Comparison of ENCODE assay signal across 19 cellular contexts in genomic region chrX:76109654-76110053, GRCh38.
"Had no signal": no experiment of that assay in that cellular context is flagged by ENCODE, and none has a peak within 500 bp of the region (broad histone marks: within the 10 kb centered on the region; RNA-seq: fewer than 3 reads in every experiment).

No MANE protein-coding gene starts in this region.

- H3K27me3 ChIP-seq: neutrophil had no signal

- H3K27me3 Mint-ChIP-seq: brain; stimulated activated memory B cell treated with anti-CD40 and anti-IgM and Interleukin-4, amounts not matched to agents 10 μg/mL and 1 μg/mL and 100 μg/mL, for 72 hours had no signal

- H3K4me3 Mint-ChIP-seq: activated CD8-positive, alpha-beta memory T cell treated with anti-CD3 and anti-CD28 coated beads, Interleukin-2, amount 10 ng/mL, durations not matched to agents 7 days and 5 days; activated T-cell treated with anti-CD3 and anti-CD28 coated beads, Interleukin-2, amount 50 U/mL, for 24 hours; brain; naive thymus-derived CD4-positive, alpha-beta T cell; stimulated activated memory B cell treated with anti-CD40 and anti-IgM and Interleukin-4, amounts not matched to agents 10 μg/mL and 1 μg/mL and 100 μg/mL, for 72 hours had no signal

- ATAC-seq: activated CD8-positive, alpha-beta memory T cell treated with anti-CD3 and anti-CD28 coated beads, Interleukin-2, amount 10 ng/mL, durations not matched to agents 7 days and 5 days; activated naive CD4-positive, alpha-beta T cell treated with anti-CD3 and anti-CD28 coated beads, Interleukin-2, amount 50 U/mL, for 72 hours; left cardiac atrium; naive thymus-derived CD4-positive, alpha-beta T cell; stimulated activated memory B cell treated with anti-CD40 and anti-IgM and Interleukin-4, amounts not matched to agents 10 μg/mL and 1 μg/mL and 100 μg/mL, for 72 hours had no signal

- H3K4me1 Mint-ChIP-seq: activated CD8-positive, alpha-beta memory T cell treated with anti-CD3 and anti-CD28 coated beads, Interleukin-2, amount 10 ng/mL, durations not matched to agents 7 days and 5 days; brain; naive thymus-derived CD4-positive, alpha-beta T cell; stimulated activated memory B cell treated with anti-CD40 and anti-IgM and Interleukin-4, amounts not matched to agents 10 μg/mL and 1 μg/mL and 100 μg/mL, for 72 hours had no signal

- H3K4me1 ChIP-seq: tibial nerve had no signal

- DNase-seq: activated CD4-positive, alpha-beta T cell treated with anti-CD3 and anti-CD28 coated beads, Interleukin-2, amount 50 U/mL, for 48 hours; activated CD4-positive, CD25-positive, alpha-beta regulatory T cell treated with anti-CD3 and anti-CD28 coated beads, Interleukin-2, amount 50 U/mL, for 72 hours; activated CD8-positive, alpha-beta memory T cell treated with anti-CD3 and anti-CD28 coated beads, Interleukin-2, amount 10 ng/mL, durations not matched to agents 7 days and 5 days; activated effector memory CD4-positive, alpha-beta T cell treated with Interleukin-2 at 50 U/mL for 16 hours; activated T-cell treated with anti-CD3 and anti-CD28 coated beads, Interleukin-2, amount 50 U/mL, for 24 hours; amniotic stem cell; cerebellar nuclear complex; dermis blood vessel endothelial cell; erythroblast; hypothalamus; left cardiac atrium; naive thymus-derived CD4-positive, alpha-beta T cell; T-helper 2 cell had no signal

- H3K36me3 Mint-ChIP-seq: activated CD8-positive, alpha-beta memory T cell treated with anti-CD3 and anti-CD28 coated beads, Interleukin-2, amount 10 ng/mL, durations not matched to agents 7 days and 5 days; activated naive CD4-positive, alpha-beta T cell treated with anti-CD3 and anti-CD28 coated beads, Interleukin-2, amount 50 U/mL, for 72 hours; brain; naive thymus-derived CD4-positive, alpha-beta T cell; stimulated activated memory B cell treated with anti-CD40 and anti-IgM and Interleukin-4, amounts not matched to agents 10 μg/mL and 1 μg/mL and 100 μg/mL, for 72 hours had no signal

- H3K27ac Mint-ChIP-seq: activated CD8-positive, alpha-beta memory T cell treated with anti-CD3 and anti-CD28 coated beads, Interleukin-2, amount 10 ng/mL, durations not matched to agents 7 days and 5 days; activated naive CD4-positive, alpha-beta T cell treated with anti-CD3 and anti-CD28 coated beads, Interleukin-2, amount 50 U/mL, for 72 hours; activated T-cell treated with anti-CD3 and anti-CD28 coated beads, Interleukin-2, amount 50 U/mL, for 24 hours; brain; naive thymus-derived CD4-positive, alpha-beta T cell; stimulated activated memory B cell treated with anti-CD40 and anti-IgM and Interleukin-4, amounts not matched to agents 10 μg/mL and 1 μg/mL and 100 μg/mL, for 72 hours had no signal

- H3K27ac ChIP-seq: neutrophil, tibial nerve had no signal

- H3K4me3 ChIP-seq: lung, tibial nerve had no signal

- H3K9me3 Mint-ChIP-seq: activated naive CD4-positive, alpha-beta T cell treated with anti-CD3 and anti-CD28 coated beads, Interleukin-2, amount 50 U/mL, for 72 hours; activated T-cell treated with anti-CD3 and anti-CD28 coated beads, Interleukin-2, amount 50 U/mL, for 24 hours; stimulated activated memory B cell treated with anti-CD40 and anti-IgM and Interleukin-4, amounts not matched to agents 10 μg/mL and 1 μg/mL and 100 μg/mL, for 72 hours had no signal

- H3K9me3 ChIP-seq: neutrophil, tibial nerve had no signal

- H3K36me3 ChIP-seq: neutrophil, tibial nerve had no signal
